ENCODE assay signal across 8 cellular contexts in the genomic region with DNA sequence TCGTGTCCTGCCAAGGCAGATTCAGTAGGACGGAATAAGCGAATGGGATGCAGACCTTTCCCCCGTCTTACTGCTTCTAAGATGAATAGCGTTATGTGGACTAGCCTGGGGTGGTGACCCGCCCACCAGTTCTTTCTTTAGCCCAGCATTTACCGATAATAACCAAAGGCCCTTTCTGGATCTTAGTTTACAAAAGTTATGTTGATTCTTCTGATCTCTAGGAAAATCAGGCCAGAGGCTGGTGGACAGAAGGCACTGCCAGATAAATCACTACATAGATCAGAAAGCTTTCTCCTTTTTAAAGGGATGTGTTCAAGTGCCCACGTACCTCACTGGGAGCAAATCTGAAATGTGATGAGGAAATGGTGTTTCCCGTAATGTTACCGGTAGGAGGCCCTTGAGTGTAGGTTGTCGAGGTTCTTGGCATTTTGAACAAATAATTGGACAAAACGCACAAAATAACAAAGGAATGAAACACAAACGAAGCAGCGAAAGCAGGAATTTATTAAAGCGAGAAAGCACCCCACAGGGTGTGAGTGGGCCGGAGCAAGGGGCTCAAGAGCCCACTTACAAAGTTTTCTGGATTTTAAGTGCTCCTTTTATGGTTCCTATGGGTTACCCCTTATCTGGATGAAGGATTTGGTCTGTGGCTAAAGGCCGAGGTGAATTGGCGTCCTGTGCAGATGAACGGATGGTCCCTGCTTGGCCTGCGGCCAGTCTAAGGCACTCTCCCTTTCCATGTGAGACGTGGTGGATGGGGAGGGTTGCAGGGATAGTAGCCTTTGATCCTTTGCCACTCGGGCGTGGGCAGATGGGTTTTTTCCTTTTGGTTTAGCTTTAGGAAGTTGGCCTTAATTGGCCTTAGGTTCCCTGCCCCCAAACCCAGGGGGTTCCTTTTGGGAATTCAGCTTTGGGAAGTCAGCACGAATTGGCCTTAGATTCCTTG. TPM values are rescaled to one million over a fixed set of nuclear protein-coding genes. Genes with fewer than 3 reads are reported as not detected.
DNase-seq lines count a peak whose midpoint lies in the region; ATAC-seq and TF ChIP-seq lines count a peak whose summit lies in the region.

No MANE protein-coding gene starts in this region.

- TF ChIP-seq CTCF in RWPE2 (IDR thresholded peaks at IDR 0.05; ENCODE audit: poor library complexity, severe bottlenecking) (peak; percentile 38), endodermal cell (conservative IDR thresholded peaks at IDR 0.05) (no peak)

- H3K9me3 Mint-ChIP-seq in stimulated activated naive CD8-positive, alpha-beta T cell treated with anti-CD3 and anti-CD28 coated beads, Interleukin-15, Interleukin-2, amounts not matched to agents 100 ng/mL and 50 ng/mL, for 24 hours, result no peaks in the 10 kb centered on the region
- no peaks in the 10 kb centered on the region for H3K9me3 Mint-ChIP-seq in endodermal cell

- no peaks in the 10 kb centered on the region for H3K27me3 Mint-ChIP-seq in stimulated activated naive CD8-positive, alpha-beta T cell treated with anti-CD3 and anti-CD28 coated beads, Interleukin-15, Interleukin-2, amounts not matched to agents 100 ng/mL and 50 ng/mL, for 24 hours
- peaks cover 2% of the 10 kb centered on the region for H3K27me3 Mint-ChIP-seq in endodermal cell (ENCODE audit: insufficient read depth)

- H3K36me3 ChIP-seq in RWPE2 (ENCODE audit: low read depth) (peaks cover 5% of the 10 kb centered on the region), endodermal cell (ENCODE audit: control insufficient read depth, insufficient read depth, low read length) (no peaks in the 10 kb centered on the region), neuron (ENCODE audit: insufficient read depth, low read length) (no peaks in the 10 kb centered on the region)

- H3K4me3 Mint-ChIP-seq in stimulated activated naive CD8-positive, alpha-beta T cell treated with anti-CD3 and anti-CD28 coated beads, Interleukin-15, Interleukin-2, amounts not matched to agents 100 ng/mL and 50 ng/mL, for 24 hours, result peak overlapping the region; percentile 99
- H3K4me3 Mint-ChIP-seq in endodermal cell, result peak overlapping the region; percentile 97

- no peak for ATAC-seq in stimulated activated naive CD8-positive, alpha-beta T cell treated with anti-CD3 and anti-CD28 coated beads, Interleukin-15, Interleukin-2, amounts not matched to agents 100 U/mL and 50 U/mL, for 24 hours
- peak; percentile 0; the same call in 1 of the 3 replicates for ATAC-seq in RWPE2 (ENCODE audit: low read depth)

- WGBS in endodermal cell (ENCODE audit: insufficient coverage in 1 of 2, insufficient read length in 1 of 2), 2 experiments, result 9 to 12% methylated on average over 6 to 24 of the region's 24 CpGs

- H3K36me3 Mint-ChIP-seq in stimulated activated naive CD8-positive, alpha-beta T cell treated with anti-CD3 and anti-CD28 coated beads, Interleukin-15, Interleukin-2, amounts not matched to agents 100 ng/mL and 50 ng/mL, for 24 hours (ENCODE audit: low read depth), result peaks cover 18% of the 10 kb centered on the region
- H3K36me3 Mint-ChIP-seq in endodermal cell (ENCODE audit: low read depth), result no peaks in the 10 kb centered on the region

- H3K27me3 ChIP-seq in RWPE2 (ENCODE audit: insufficient read depth, poor library complexity, severe bottlenecking) (no peaks in the 10 kb centered on the region), endodermal cell (ENCODE audit: control insufficient read depth, insufficient read depth, low read length, poor library complexity, severe bottlenecking) (no peaks in the 10 kb centered on the region), neuron (ENCODE audit: insufficient read depth, low read length) (no peaks in the 10 kb centered on the region)

- H3K9me3 ChIP-seq in RWPE2 (ENCODE audit: severe bottlenecking) (no peaks in the 10 kb centered on the region), endodermal cell (ENCODE audit: control insufficient read depth, low read length) (no peaks in the 10 kb centered on the region), neuron (ENCODE audit: low read length) (no peaks in the 10 kb centered on the region)

- no peak overlapping the region for H2AFZ ChIP-seq in neuron (ENCODE audit: low read depth, low read length)

- H3K27ac ChIP-seq in RWPE2 (ENCODE audit: poor library complexity, severe bottlenecking) (peak overlapping the region; percentile 72), endodermal cell (ENCODE audit: low read depth, low read length) (peak overlapping the region; percentile 40)

- H3K4me1 ChIP-seq in RWPE2 (ENCODE audit: insufficient read depth, poor library complexity, severe bottlenecking) (peaks cover 20% of the 10 kb centered on the region), endodermal cell (ENCODE audit: control insufficient read depth, insufficient read depth, low read length) (no peaks in the 10 kb centered on the region), neuron (ENCODE audit: insufficient read depth, low read length) (peaks cover 31% of the 10 kb centered on the region)

- H3K4me3 ChIP-seq in RWPE2 (ENCODE audit: severe bottlenecking), result peak overlapping the region; percentile 83
- H3K4me3 ChIP-seq in endodermal cell (ENCODE audit: low read length), result peak overlapping the region; percentile 94
- H3K4me3 ChIP-seq in neuron (ENCODE audit: low read length), result peak overlapping the region; percentile 62

- H3K4me1 Mint-ChIP-seq in stimulated activated naive CD8-positive, alpha-beta T cell treated with anti-CD3 and anti-CD28 coated beads, Interleukin-15, Interleukin-2, amounts not matched to agents 100 ng/mL and 50 ng/mL, for 24 hours (ENCODE audit: low read depth), result peaks cover 76% of the 10 kb centered on the region
- peaks cover 24% of the 10 kb centered on the region for H3K4me1 Mint-ChIP-seq in endodermal cell

- DNase-seq in stimulated activated naive CD8-positive, alpha-beta T cell treated with anti-CD3 and anti-CD28 coated beads, Interleukin-15, Interleukin-2, amounts not matched to agents 100 U/mL and 50 U/mL, for 24 hours, result no peak
- no peak for DNase-seq in RWPE2 (ENCODE audit: low spot score)
- DNase-seq in endodermal cell, result peak; percentile 46
- DNase-seq in GOT3 (lab: John Stamatoyannopoulos, UW), result no peak
- DNase-seq in stimulated activated CD4-positive, alpha-beta T cell treated with anti-CD3 and anti-CD28 coated beads, Interleukin-2, amount 100 ng/mL, for 48 hours, result no peak
- DNase-seq in D341Med (ENCODE audit: low spot score), result no peak

- H3K27ac Mint-ChIP-seq in stimulated activated naive CD8-positive, alpha-beta T cell treated with anti-CD3 and anti-CD28 coated beads, Interleukin-15, Interleukin-2, amounts not matched to agents 100 ng/mL and 50 ng/mL, for 24 hours, result peak overlapping the region; percentile 99
- peak overlapping the region; percentile 94 for H3K27ac Mint-ChIP-seq in endodermal cell

- H3K9ac ChIP-seq in endodermal cell (ENCODE audit: extremely low read depth, low read length, poor library complexity, severe bottlenecking), result peak overlapping the region; percentile 59

RNA-seq across cellular contexts. Expression of gene SNX1, which starts 1.0 kb away (rescaled TPM):
- 10 to 100 TPM; 54.5 to 63.0 TPM for total RNA-seq in endodermal cell
- 62.9 TPM for polyA plus RNA-seq in endodermal cell (2013, experiment 1 of 2)
- 61.1 TPM for polyA plus RNA-seq in endodermal cell (2013, experiment 2 of 2)

RNA-seq across cellular contexts. Expression of gene CIAO2A, which starts 3.1 kb away (rescaled TPM):
- 10 to 100 TPM; 54.6 to 63.2 TPM for total RNA-seq in endodermal cell
- polyA plus RNA-seq in endodermal cell (2013, experiment 1 of 2), result 94.6 TPM
- 76.5 TPM for polyA plus RNA-seq in endodermal cell (2013, experiment 2 of 2)

RNA-seq across cellular contexts. Expression of gene DAPK2, which starts 50.5 kb away (rescaled TPM):
- total RNA-seq in endodermal cell, result 1 to 10 TPM; 2.4 to 2.6 TPM
- polyA plus RNA-seq in endodermal cell (2013, experiment 1 of 2), result 3.0 TPM
- polyA plus RNA-seq in endodermal cell (2013, experiment 2 of 2), result 1.6 TPM

RNA-seq across cellular contexts. Expression of gene SNX22, which starts 54.8 kb away (rescaled TPM):
- 1 to 10 TPM; 1.6 to 2.6 TPM for total RNA-seq in endodermal cell
- polyA plus RNA-seq in endodermal cell (2013, experiment 1 of 2), result 0.96 TPM
- 1.1 TPM for polyA plus RNA-seq in endodermal cell (2013, experiment 2 of 2)
